Comparison of ENCODE assay signal across 18 cellular contexts in the genomic region with DNA sequence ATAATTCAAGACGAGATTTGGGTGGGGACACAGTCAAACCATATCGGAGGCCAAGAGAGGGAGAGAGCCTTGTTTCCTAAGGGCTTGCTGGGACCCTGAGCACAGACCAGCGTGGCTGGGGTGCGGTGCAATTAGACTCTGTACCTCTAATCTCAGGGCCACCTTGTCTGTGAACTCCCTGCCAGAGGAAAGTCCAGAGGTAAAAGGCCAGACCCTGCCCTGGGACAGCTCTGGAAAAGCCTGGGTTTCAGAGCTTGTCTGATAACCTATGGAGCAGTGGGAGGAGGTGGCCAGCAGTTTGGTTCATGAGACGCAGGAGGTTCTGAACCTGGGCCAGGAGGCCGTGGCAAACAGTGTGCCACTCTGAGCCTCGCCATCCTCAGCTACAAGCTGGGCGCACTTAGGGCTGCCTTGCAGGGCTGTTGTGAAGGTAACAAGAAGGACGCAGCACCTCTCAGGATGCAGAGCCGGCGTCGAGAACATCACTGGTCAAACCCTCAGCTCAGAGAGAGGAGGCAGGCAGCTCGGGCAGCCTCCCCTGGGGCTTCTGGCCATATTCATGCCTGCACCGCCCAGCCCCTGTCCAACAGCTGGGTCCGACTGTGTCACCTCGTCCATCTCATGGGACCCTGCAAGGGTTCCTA.
"Had no signal": no experiment of that assay in that cellular context is flagged by ENCODE, and none has a peak within 500 bp of the region (broad histone marks: within the 10 kb centered on the region; RNA-seq: fewer than 3 reads in every experiment).

No MANE protein-coding gene starts in this region.

- H3K9me3 ChIP-seq: left lung, neutrophil, tibial artery had no signal

- DNase-seq: activated CD4-positive, alpha-beta T cell treated with anti-CD3 and anti-CD28 coated beads, Interleukin-2, amount 50 U/mL, for 48 hours; amniotic stem cell; foreskin keratinocyte; mammary epithelial cell; midbrain; naive B cell; stimulated activated naive B cell treated with anti-CD40 and anti-IgM and Interleukin-4, amounts not matched to agents 10 μg/mL and 1 μg/mL and 100 μg/mL, for 72 hours; T-helper 2 cell; tibial artery had no signal

- H3K36me3 ChIP-seq: cardiac muscle cell had no signal

- H3K27ac Mint-ChIP-seq: activated naive CD8-positive, alpha-beta T cell; activated T-helper 1 cell treated with anti-CD3 and anti-CD28 coated beads, Interleukin-12 subunit alpha, Interleukin-12 subunit beta, Interleukin-2, Interleukin-4 antibody, amounts not matched to agents 30 ng/mL and 10 ng/mL and 1 ng/mL, durations not matched to agents 14 hours and 24 hours and 36 hours; stimulated activated naive B cell treated with anti-CD40 and anti-IgM and Interleukin-4, amounts not matched to agents 10 μg/mL and 1 μg/mL and 100 μg/mL, for 72 hours had no signal

- FAIRE-seq: keratinocyte, urothelium cell line had no signal

- H3K27me3 Mint-ChIP-seq: activated naive CD8-positive, alpha-beta T cell; naive B cell; stimulated activated naive B cell treated with anti-CD40 and anti-IgM and Interleukin-4, amounts not matched to agents 10 μg/mL and 1 μg/mL and 100 μg/mL, for 72 hours had no signal

- ATAC-seq: foreskin keratinocyte; left lung; stimulated activated naive B cell treated with anti-CD40 and anti-IgM and Interleukin-4, amounts not matched to agents 10 μg/mL and 1 μg/mL and 100 μg/mL, for 72 hours had no signal

- H2AFZ ChIP-seq: parathyroid adenoma had no signal

- H3K4me1 ChIP-seq: foreskin keratinocyte, parathyroid adenoma had no signal

- H3K9ac ChIP-seq: parathyroid adenoma had no signal

- H3K36me3 Mint-ChIP-seq: activated naive CD8-positive, alpha-beta T cell; naive B cell; stimulated activated naive B cell treated with anti-CD40 and anti-IgM and Interleukin-4, amounts not matched to agents 10 μg/mL and 1 μg/mL and 100 μg/mL, for 72 hours had no signal

- H3K27me3 ChIP-seq: cardiac muscle cell, foreskin keratinocyte, left lung, neutrophil, tibial artery had no signal

- H3K9me3 Mint-ChIP-seq: activated T-helper 1 cell treated with anti-CD3 and anti-CD28 coated beads, Interleukin-12 subunit alpha, Interleukin-12 subunit beta, Interleukin-2, Interleukin-4 antibody, amounts not matched to agents 30 ng/mL and 10 ng/mL and 1 ng/mL, durations not matched to agents 14 hours and 24 hours and 36 hours; naive B cell; stimulated activated naive B cell treated with anti-CD40 and anti-IgM and Interleukin-4, amounts not matched to agents 10 μg/mL and 1 μg/mL and 100 μg/mL, for 72 hours had no signal

- H3K4me3 ChIP-seq: cardiac muscle cell, left lung, tibial artery had no signal

- H3K27ac ChIP-seq: cardiac muscle cell, foreskin keratinocyte, left lung, neutrophil, parathyroid adenoma, tibial artery, VCaP had no signal

- H3K79me2 ChIP-seq: parathyroid adenoma had no signal

- H3K4me3 Mint-ChIP-seq: activated naive CD8-positive, alpha-beta T cell; activated T-helper 1 cell treated with anti-CD3 and anti-CD28 coated beads, Interleukin-12 subunit alpha, Interleukin-12 subunit beta, Interleukin-2, Interleukin-4 antibody, amounts not matched to agents 30 ng/mL and 10 ng/mL and 1 ng/mL, durations not matched to agents 14 hours and 24 hours and 36 hours had no signal
